8 cellular contexts compared by ENCODE assay signal in genomic region chr11:75813622-75814039, GRCh38. TPM values are rescaled to one million over a fixed set of nuclear protein-coding genes. Genes with fewer than 3 reads are reported as not detected.
A peak's percentile ranks its signal among the peaks of the same experiment; 100 is the strongest.
DNase-seq lines count a peak whose midpoint lies in the region; ATAC-seq, FAIRE-seq and TF ChIP-seq lines count a peak whose summit lies in the region.

No MANE protein-coding gene starts in this region.

- H3K27ac ChIP-seq in OCI-LY3 (ENCODE audit: low read length) (peak overlapping the region; percentile 94), endothelial cell of umbilical vein (ENCODE audit: insufficient read depth, low read depth, low read length) (peak overlapping the region; percentile 99), osteoblast (ENCODE audit: low read depth, low read length) (peak overlapping the region; percentile 81)

- FAIRE-seq in endothelial cell of umbilical vein (lab: Jason Lieb, UNC) (peak; percentile 98), H54 (lab: Jason Lieb, UNC) (no peak)

- intact Hi-C loops in endothelial cell of umbilical vein (cut with micrococcal nuclease), result loop anchor here (1.0 to 5.0 kb wide), 4 partner anchors 10 to 53 kb away; no protein-coding TSS in a partner anchor

- H3K9me1 ChIP-seq in endothelial cell of umbilical vein (replicated peaks; ENCODE audit: control insufficient read depth, extremely low read depth, insufficient read depth, low read length), result no peaks in the 10 kb centered on the region

- no TSS peak for BruUV-seq in endothelial cell of umbilical vein (replicated peaks; lab: Mats Ljungman, UMichigan)

- peaks cover 22% of the 10 kb centered on the region; the same call in 1 of the 2 replicates for H4K20me1 ChIP-seq in OCI-LY3 (ENCODE audit: insufficient read depth, low read length)
- H4K20me1 ChIP-seq in endothelial cell of umbilical vein (replicated peaks; ENCODE audit: control insufficient read depth, extremely low read depth, insufficient read depth, low read length), result no peaks in the 10 kb centered on the region
- peaks cover 15% of the 10 kb centered on the region for H4K20me1 ChIP-seq in osteoblast (ENCODE audit: insufficient read depth, low read length)

- no peak for ATAC-seq in HG03139 (IDR thresholded peaks at IDR 0.05; ENCODE audit: unreplicated experiment)

- H3K79me2 ChIP-seq in OCI-LY3 (ENCODE audit: low read length), result peaks cover 61% of the 10 kb centered on the region
- H3K79me2 ChIP-seq in endothelial cell of umbilical vein (ENCODE audit: control insufficient read depth, insufficient read depth, low read length), result peaks cover 35% of the 10 kb centered on the region
- peaks cover 31% of the 10 kb centered on the region for H3K79me2 ChIP-seq in osteoblast (ENCODE audit: insufficient read depth, low read length)

- H3K27me3 ChIP-seq in OCI-LY3 (ENCODE audit: low read depth, low read length), result no peaks in the 10 kb centered on the region
- no peaks in the 10 kb centered on the region for H3K27me3 ChIP-seq in endothelial cell of umbilical vein (ENCODE audit: control insufficient read depth in 2 of 2, insufficient read depth in 2 of 2, low read length in 2 of 2)
- no peaks in the 10 kb centered on the region for H3K27me3 ChIP-seq in osteoblast (ENCODE audit: insufficient read depth, low read length)

- H3K9ac ChIP-seq in OCI-LY3 (ENCODE audit: low read length) (peak overlapping the region; percentile 99), endothelial cell of umbilical vein (replicated peaks; ENCODE audit: extremely low read depth, insufficient read depth, low read length) (peak overlapping the region; percentile 90)

- H3K9me3 ChIP-seq in OCI-LY3 (ENCODE audit: insufficient read depth, low read length) (no peaks in the 10 kb centered on the region), endothelial cell of umbilical vein (replicated peaks; ENCODE audit: control insufficient read depth, insufficient read depth, low read length) (no peaks in the 10 kb centered on the region), osteoblast (ENCODE audit: low read depth, low read length) (no peaks in the 10 kb centered on the region)

- peaks cover 11% of the 10 kb centered on the region for H3K36me3 ChIP-seq in OCI-LY3 (replicated peaks; ENCODE audit: low read depth, low read length)
- H3K36me3 ChIP-seq in endothelial cell of umbilical vein (ENCODE audit: control insufficient read depth in 2 of 2, extremely low read depth in 1 of 2, insufficient read depth in 2 of 2, low read length in 2 of 2), result no peaks in the 10 kb centered on the region
- H3K36me3 ChIP-seq in osteoblast (ENCODE audit: insufficient read depth, low read length), result no peaks in the 10 kb centered on the region

- DNase-seq in DMS53 treated with DMSO at 0.1 percent for 48 hours (lab: John Stamatoyannopoulos, UW; ENCODE audit: unreplicated experiment), result peak; percentile 83
- peak; percentile 99 for DNase-seq in endothelial cell of umbilical vein (ENCODE audit: low read depth, low spot score)
- no peak for DNase-seq in osteoblast (ENCODE audit: insufficient read length, low spot score, missing footprints)
- DNase-seq in epidermal melanocyte (ENCODE audit: insufficient read length, low spot score), result no peak
- no peak for DNase-seq in activated CD4-positive, alpha-beta T cell treated with anti-CD3 and anti-CD28 coated beads, Interleukin-2, amount 50 U/mL, for 48 hours
- DNase-seq in H54 (ENCODE audit: insufficient read length, low spot score), result no peak

- dilution Hi-C loops in endothelial cell of umbilical vein (cut with MboI; ENCODE audit: extremely low pct_ligation_motif_present, low sequenced_read_pairs), result no loop called here

- H3K4me1 ChIP-seq in OCI-LY3 (ENCODE audit: low read length) (peaks cover 73% of the 10 kb centered on the region), endothelial cell of umbilical vein (ENCODE audit: control insufficient read depth, extremely low read depth, insufficient read depth, low read length) (peaks cover 35% of the 10 kb centered on the region), osteoblast (ENCODE audit: insufficient read depth, low read length) (peaks cover 25% of the 10 kb centered on the region)

- TF ChIP-seq POLR2A in endothelial cell of umbilical vein (IDR thresholded peaks at IDR 0.05; ENCODE audit: low read depth, low read length), result no peak
- no peak for TF ChIP-seq POLR2A in H54 (IDR thresholded peaks at IDR 0.05; ENCODE audit: low read depth, low read length)

- peak overlapping the region; percentile 95 for H3K4me3 ChIP-seq in OCI-LY3 (ENCODE audit: low read length)
- peak overlapping the region in 2 of 3 experiments; percentile 69 to 95 for H3K4me3 ChIP-seq in endothelial cell of umbilical vein (replicated peaks in 1 of 3; ENCODE audit: insufficient read depth in 1 of 3, low read depth in 1 of 3, low read length in 3 of 3)
- no peak overlapping the region for H3K4me3 ChIP-seq in osteoblast (ENCODE audit: insufficient read depth, low read length)

- peak overlapping the region; percentile 93 for H3K4me2 ChIP-seq in OCI-LY3 (ENCODE audit: low read length)
- peak overlapping the region; percentile 81 for H3K4me2 ChIP-seq in endothelial cell of umbilical vein (ENCODE audit: insufficient read depth, low read length)
- peak overlapping the region; percentile 92 for H3K4me2 ChIP-seq in osteoblast (ENCODE audit: insufficient read depth, low read length)

- CTCF ChIA-PET in endothelial cell of umbilical vein (lab: Charles Lee), result interaction anchor here (0.7 to 5.9 kb wide), 13 partner anchors 9 to 339 kb away, joined by 3 to 59 read pairs (median 7); no protein-coding TSS in a partner anchor

- TF ChIP-seq CTCF in OCI-LY3 (IDR thresholded peaks at IDR 0.05; ENCODE audit: low read depth, low read length), result no peak
- TF ChIP-seq CTCF in endothelial cell of umbilical vein (IDR thresholded peaks at IDR 0.05; ENCODE audit: extremely low read depth in 1 of 2, insufficient read depth in 1 of 2, low read depth in 1 of 2, low read length in 2 of 2), result no peak
- no peak for TF ChIP-seq CTCF in osteoblast (IDR thresholded peaks at IDR 0.05; ENCODE audit: extremely low read depth, low read depth, low read length)

- no peak overlapping the region for H2AFZ ChIP-seq in OCI-LY3 (ENCODE audit: low read depth, low read length)
- no peak overlapping the region for H2AFZ ChIP-seq in endothelial cell of umbilical vein (ENCODE audit: low read depth, low read length)
- H2AFZ ChIP-seq in osteoblast (ENCODE audit: low read length), result no peak overlapping the region

- POLR2A ChIA-PET in endothelial cell of umbilical vein (lab: Charles Lee), result interaction anchor here (0.6 to 2.5 kb wide), 4 partner anchors 11 to 783 kb away, joined by 3 to 18 read pairs (median 4); no protein-coding TSS in a partner anchor

TF ChIP-seq in endothelial cell of umbilical vein, 7 proteins besides CTCF, POLR2A, EP300 and RAD21:
- TF ChIP-seq FOS (IDR thresholded peaks at IDR 0.05; ENCODE audit: borderline replicate concordance, insufficient read depth, low read length) (peak; percentile 98), MYC (IDR thresholded peaks at IDR 0.05; ENCODE audit: low read depth, low read length) (no peak), MAX (IDR thresholded peaks at IDR 0.05; ENCODE audit: insufficient read depth, insufficient read length) (no peak), JUN (IDR thresholded peaks at IDR 0.05; ENCODE audit: borderline replicate concordance, insufficient read depth, insufficient read length, low read depth) (peak; percentile 98), POLR2AphosphoS5 (IDR thresholded peaks at IDR 0.05; ENCODE audit: insufficient read depth, low read depth, low read length) (peak; percentile 79), GATA2 (IDR thresholded peaks at IDR 0.05; ENCODE audit: insufficient read depth, insufficient read length, low read depth, low read length) (peak; percentile 100)
TF ChIP-seq in endothelial cell of umbilical vein: peak in this region for 4.

RNA-seq across cellular contexts. Expression of gene UVRAG, which starts 1.4 kb away (rescaled TPM):
- total RNA-seq in endothelial cell of umbilical vein, result 65.6 and 67.3 TPM in 2 replicates
- polyA plus RNA-seq in endothelial cell of umbilical vein, result 20.2 and 21.2 TPM in 2 replicates
- 25.9 and 27.7 TPM in 2 replicates for polyA plus RNA-seq in endothelial cell of umbilical vein (2011; cell fraction: cytosol; rRNA removed)
- polyA plus RNA-seq in endothelial cell of umbilical vein (2011; cell fraction: nucleus; rRNA removed), result 62.4 and 62.6 TPM in 2 replicates
- polyA plus RNA-seq in endothelial cell of umbilical vein (2012), result 27.3 and 29.8 TPM in 2 replicates
- polyA minus RNA-seq in endothelial cell of umbilical vein, result 74.3 and 77.7 TPM in 2 replicates
- polyA minus RNA-seq in endothelial cell of umbilical vein (2011; cell fraction: cytosol; rRNA and poly(A)+ RNA removed), result 12.7 TPM
- 220 and 322 TPM in 2 replicates for polyA minus RNA-seq in endothelial cell of umbilical vein (2011; cell fraction: nucleus; rRNA and poly(A)+ RNA removed)
- total RNA-seq in osteoblast, result 28.2 and 30.4 TPM in 2 replicates

RNA-seq across cellular contexts. Expression of gene DGAT2, which starts 45.1 kb away (rescaled TPM):
- total RNA-seq in endothelial cell of umbilical vein (0.55 TPM in 2 replicates), osteoblast (2.9 and 3.6 TPM in 2 replicates)
- polyA plus RNA-seq in endothelial cell of umbilical vein, result 0.79 and 0.83 TPM in 2 replicates
- polyA plus RNA-seq in endothelial cell of umbilical vein (2011; cell fraction: cytosol; rRNA removed), result 0.39 and 0.48 TPM in 2 replicates
- 0.39 and 0.68 TPM in 2 replicates for polyA plus RNA-seq in endothelial cell of umbilical vein (2011; cell fraction: nucleus; rRNA removed)
- polyA plus RNA-seq in endothelial cell of umbilical vein (2012), result 1.4 and 2.3 TPM in 2 replicates
- polyA minus RNA-seq in endothelial cell of umbilical vein, result 0.80 and 2.9 TPM in 2 replicates
- 1.4 TPM for polyA minus RNA-seq in endothelial cell of umbilical vein (2011; cell fraction: cytosol; rRNA and poly(A)+ RNA removed)
- not detected in 2 replicates for polyA minus RNA-seq in endothelial cell of umbilical vein (2011; cell fraction: nucleus; rRNA and poly(A)+ RNA removed)

Comparison
In these comparisons a context has a peak if more than half of its experiments do, and no peak if none do; other contexts are left out.
1. DNase-seq: peak in DMS53 treated with DMSO at 0.1 percent for 48 hours (single experiment) and endothelial cell of umbilical vein (single experiment); none in osteoblast (single experiment), epidermal melanocyte (single experiment), activated CD4-positive, alpha-beta T cell treated with anti-CD3 and anti-CD28 coated beads, Interleukin-2, amount 50 U/mL, for 48 hours (0 of 2) and H54 (single experiment).
2. Peak in every context shown above with its lines, with median percentiles within 50 percentile points of each other: H3K27ac ChIP-seq and H3K4me2 ChIP-seq.